10 cellular contexts compared by ENCODE assay signal in the genomic region with DNA sequence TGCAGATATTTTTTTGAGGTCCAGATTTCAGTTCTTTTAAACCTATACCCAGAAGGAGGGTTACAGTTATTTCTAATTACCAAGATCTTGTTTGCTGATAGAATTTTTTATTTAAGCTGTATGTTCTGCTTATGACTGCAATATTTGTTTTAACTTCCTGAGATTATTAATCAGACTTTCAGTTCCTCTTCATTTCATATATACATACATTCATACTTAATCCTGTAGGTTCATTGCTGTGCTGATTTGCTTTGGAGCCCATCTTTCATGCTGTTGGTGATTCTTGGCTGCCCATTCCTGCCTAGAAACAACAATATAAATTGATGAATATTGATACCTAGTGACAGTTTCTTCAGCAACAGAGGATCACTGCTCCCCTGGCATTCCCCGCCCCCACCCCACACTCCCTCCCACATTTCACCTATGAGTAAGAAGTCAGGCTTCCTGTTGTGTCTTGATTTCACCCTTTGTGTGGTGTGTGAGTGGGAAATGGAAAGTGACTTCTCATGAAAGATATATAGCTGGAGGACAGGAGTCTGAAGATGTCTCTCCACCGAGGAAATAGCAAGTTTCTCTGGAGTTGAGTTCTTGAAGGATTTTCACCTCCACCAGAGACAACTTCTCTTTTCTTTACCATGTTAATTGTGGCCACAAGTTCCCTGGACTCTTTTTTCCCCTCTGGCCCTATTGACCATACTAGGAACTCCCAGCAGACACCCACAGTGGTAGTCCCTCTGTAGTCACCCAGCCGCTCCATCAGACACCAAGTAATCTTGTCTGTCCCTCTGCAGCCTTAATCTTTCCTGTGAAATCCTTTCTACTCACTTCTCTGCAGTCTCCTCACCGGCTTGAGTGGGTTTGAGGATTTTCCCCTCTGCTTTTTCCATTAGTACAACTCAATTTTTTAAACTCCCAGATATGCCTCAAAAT.
A peak's percentile ranks its signal among the peaks of the same experiment; 100 is the strongest.
DNase-seq lines count a peak whose midpoint lies in the region; ATAC-seq and TF ChIP-seq lines count a peak whose summit lies in the region.
"Had no signal": no experiment of that assay in that cellular context is flagged by ENCODE, and none has a peak within 500 bp of the region (broad histone marks: within the 10 kb centered on the region; RNA-seq: fewer than 3 reads in every experiment).

No MANE protein-coding gene starts in this region.

- POLR2A ChIA-PET in Caco-2 (lab: Charles Lee) = no interaction called here

- H3K4me1 Mint-ChIP-seq in Caco-2 (ENCODE audit: low read depth, unreplicated experiment) = no peaks in the 10 kb centered on the region

- H3K4me2 ChIP-seq in BLaER1 treated with 17β-estradiol and CSF1 and Interleukin-3, amounts not matched to agents 10 nM and 100 nM = peak overlapping the region in 6 of 11 experiments; percentile 34 to 62 (median 49); a peak in 11 of 22 replicates

- H3K9ac ChIP-seq in BLaER1 treated with 17β-estradiol and CSF1 and Interleukin-3, amounts not matched to agents 10 nM and 100 nM = 0 out of 22 replicates have a peak overlapping the region, but pooled peaks of 1 of the 11 experiments have one; percentile 20

- H3K27me3 Mint-ChIP-seq in Caco-2 (ENCODE audit: insufficient read depth, unreplicated experiment) = peaks cover 8% of the 10 kb centered on the region

- no peak for DNase-seq in activated naive CD4-positive, alpha-beta T cell treated with anti-CD3 and anti-CD28 coated beads, Interleukin-2, amount 50 U/mL, for 72 hours (ENCODE audit: low spot score in 2 of 2)
- DNase-seq in UCSD-AML1 (lab: John Stamatoyannopoulos, UW; ENCODE audit: unreplicated experiment) (no peak), HuH-7.5 (ENCODE audit: low spot score) (no peak), DMS79 (lab: John Stamatoyannopoulos, UW) (no peak), Caco-2 (no peak)
- DNase-seq: amygdala, C1 segment of cervical spinal cord had no signal

- peak overlapping the region; percentile 74 to 80 for H3K27ac Mint-ChIP-seq in activated naive CD4-positive, alpha-beta T cell treated with anti-CD3 and anti-CD28 coated beads, Interleukin-2, amount 50 U/mL, for 72 hours
- no peak overlapping the region for H3K27ac Mint-ChIP-seq in Caco-2 (ENCODE audit: unreplicated experiment)

- peaks cover 0 to 4% of the 10 kb centered on the region in 2 donors for H3K36me3 Mint-ChIP-seq in activated naive CD4-positive, alpha-beta T cell treated with anti-CD3 and anti-CD28 coated beads, Interleukin-2, amount 50 U/mL, for 72 hours
- no peaks in the 10 kb centered on the region for H3K36me3 Mint-ChIP-seq in Caco-2 (ENCODE audit: insufficient read depth, unreplicated experiment)

- peaks cover 0 to 33% (median 8%) of the 10 kb centered on the region in 10 experiments; a peak in 11 of 20 replicates for H3K4me1 ChIP-seq in BLaER1 treated with 17β-estradiol and CSF1 and Interleukin-3, amounts not matched to agents 10 nM and 100 nM
- no peaks in the 10 kb centered on the region for H3K4me1 ChIP-seq in Caco-2

- BruUV-seq in Caco-2 (replicated peaks; lab: Mats Ljungman, UMichigan) = no TSS peak

- H3K27me3 ChIP-seq in BLaER1 treated with 17β-estradiol and CSF1 and Interleukin-3, amounts not matched to agents 10 nM and 100 nM = peaks cover 79 to 99% (median 96%) of the 10 kb centered on the region in 11 experiments
- no peaks in the 10 kb centered on the region for H3K27me3 ChIP-seq in Caco-2 (replicated peaks; ENCODE audit: control insufficient read depth, insufficient read depth, low read length)

- no peak for TF ChIP-seq CTCF in Caco-2 (IDR thresholded peaks at IDR 0.05; ENCODE audit: insufficient read depth in 1 of 2, low read depth in 1 of 2, low read length in 1 of 2, severe bottlenecking in 1 of 2, unreplicated experiment in 1 of 2)

- H3K27ac ChIP-seq in BLaER1 treated with 17β-estradiol and CSF1 and Interleukin-3, amounts not matched to agents 10 nM and 100 nM = peak overlapping the region in 3 of 11 experiments; percentile 30 to 63 (median 44); a peak in 4 of 22 replicates

- no peaks in the 10 kb centered on the region for H3K36me3 ChIP-seq in BLaER1 treated with 17β-estradiol and CSF1 and Interleukin-3, amounts not matched to agents 10 nM and 100 nM
- no peaks in the 10 kb centered on the region for H3K36me3 ChIP-seq in Caco-2 (ENCODE audit: control insufficient read depth, insufficient read depth, low read length)

- H4K20me1 ChIP-seq in BLaER1 treated with 17β-estradiol and CSF1 and Interleukin-3, amounts not matched to agents 10 nM and 100 nM = peaks cover 0 to 6% (median 0%) of the 10 kb centered on the region in 11 experiments; a peak in 1 of 22 replicates

- peak; percentile 62 for ATAC-seq in GM19438 (IDR thresholded peaks at IDR 0.05; ENCODE audit: low read depth, unreplicated experiment)
- peak; percentile 81 for ATAC-seq in HG03432 (IDR thresholded peaks at IDR 0.05; ENCODE audit: unreplicated experiment)
- peak; percentile 97 to 98 for ATAC-seq in activated naive CD4-positive, alpha-beta T cell treated with anti-CD3 and anti-CD28 coated beads, Interleukin-2, amount 50 U/mL, for 72 hours

- H3K9me3 ChIP-seq in BLaER1 treated with 17β-estradiol and CSF1 and Interleukin-3, amounts not matched to agents 10 nM and 100 nM (replicated peaks in 1 of 11) = peaks cover 0 to 6% (median 0%) of the 10 kb centered on the region in 11 experiments; a peak in 1 of 22 replicates
- no peaks in the 10 kb centered on the region for H3K9me3 ChIP-seq in Caco-2

- H3K4me3 Mint-ChIP-seq in Caco-2 (ENCODE audit: unreplicated experiment) = no peak overlapping the region

- intact Hi-C loops in Caco-2 (cut with micrococcal nuclease; ENCODE audit: unreplicated experiment) = no loop called here

- H3K9me3 Mint-ChIP-seq in activated naive CD4-positive, alpha-beta T cell treated with anti-CD3 and anti-CD28 coated beads, Interleukin-2, amount 50 U/mL, for 72 hours = peaks cover 8 to 10% of the 10 kb centered on the region in 2 donors
- H3K9me3 Mint-ChIP-seq in Caco-2 (ENCODE audit: unreplicated experiment) = no peaks in the 10 kb centered on the region

- H3K4me3 ChIP-seq in BLaER1 treated with 17β-estradiol and CSF1 and Interleukin-3, amounts not matched to agents 10 nM and 100 nM = no peak overlapping the region
- no peak overlapping the region for H3K4me3 ChIP-seq in Caco-2 (ENCODE audit: low read depth, low read length)

- CTCF ChIA-PET in Caco-2 (lab: Charles Lee) = no interaction called here
